Comparison of ENCODE assay signal across 8 cellular contexts in the genomic region with DNA sequence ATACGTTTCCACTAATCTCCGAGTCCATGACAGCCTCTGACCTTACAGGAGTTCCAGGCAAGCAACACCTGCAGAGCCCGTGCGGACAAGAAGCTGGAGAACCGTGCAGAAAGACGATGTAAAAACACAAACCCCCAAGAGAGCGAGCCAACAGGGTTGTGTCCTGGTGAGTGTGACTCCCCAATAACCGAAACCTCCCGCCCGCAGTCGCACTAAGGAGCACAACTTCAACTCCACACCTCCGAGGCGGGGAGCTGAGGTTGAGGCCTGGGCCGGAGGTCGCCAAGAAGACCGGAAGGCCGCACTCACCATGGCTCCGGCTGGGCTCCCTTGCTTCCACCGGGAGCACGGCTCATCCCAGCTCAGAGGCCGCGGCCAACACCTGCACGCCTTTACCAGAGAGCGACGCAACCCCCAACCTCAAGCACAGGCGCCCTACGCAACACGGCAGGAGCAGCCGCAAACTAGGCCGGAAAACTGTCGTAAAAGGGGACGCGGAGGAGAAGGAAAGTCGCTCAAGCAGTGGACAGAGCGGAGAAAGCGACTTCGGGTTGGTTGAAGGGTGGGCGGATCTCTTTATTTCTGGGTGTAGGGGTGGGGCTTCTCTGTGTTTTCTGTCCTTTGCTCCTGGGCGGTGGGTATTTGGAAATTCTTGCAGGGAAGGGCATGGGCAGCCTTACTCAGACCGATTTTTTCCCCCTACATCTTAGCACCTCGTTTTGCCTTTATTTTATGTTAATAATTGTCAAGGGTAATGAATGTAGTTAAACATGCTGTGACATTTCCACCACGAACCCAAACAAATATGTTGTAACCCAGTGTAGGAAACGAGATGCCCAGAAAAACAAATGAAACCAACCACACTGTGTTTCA. TPM values are rescaled to one million over a fixed set of nuclear protein-coding genes. Genes with fewer than 3 reads are reported as not detected.
DNase-seq lines count a peak whose midpoint lies in the region; ATAC-seq and TF ChIP-seq lines count a peak whose summit lies in the region.

TSS of gene DNAJC19 (minus strand) at position 446 of the 873 bp plus-strand sequence. CDS start at position 312, 134 bp downstream.

- H3K9me3 ChIP-seq in heart right ventricle (no peaks in the 10 kb centered on the region), upper lobe of left lung (no peaks in the 10 kb centered on the region)

- intact Hi-C loops in T-helper 1 cell treated with Interleukin-12 subunit alpha and Interleukin-12 subunit beta and Interleukin-4 antibody, amounts not matched to agents 30 ng/mL and 1 ng/mL, for 36 hours (cut with micrococcal nuclease): loop anchor here (1.0 to 10.0 kb wide), 14 partner anchors 17 to 1842 kb away; partner anchors contain the start of genes ACTL6A, FXR1, GNB4 and MFN1
- intact Hi-C loops in heart right ventricle (cut with DNase I): loop anchor here in 3 of 10 donors (2.0 to 10.0 kb wide), 4 partner anchors 77 to 385 kb away; partner anchors contain the start of genes FXR1 (in 2 of the 3) and TTC14 (in 2 of the 3)
- intact Hi-C loops in posterior cingulate gyrus (cut with DNase I): loop anchor here (2.0 kb wide), 1 partner anchor 77 kb away; the partner anchor contains the start of gene FXR1

- in situ Hi-C loops in GM13976 (cut with MboI; ENCODE audit: low sequenced_read_pairs, unreplicated experiment): no loop called here

- TF ChIP-seq CTCF in GM13976 (IDR thresholded peaks at IDR 0.05; ENCODE audit: borderline replicate concordance, control extremely low read depth, extremely low read depth, insufficient read depth, missing control alignments) (no peak), heart right ventricle (IDR thresholded peaks at IDR 0.05) (no peak), upper lobe of left lung (IDR thresholded peaks at IDR 0.05) (no peak)

- peak; percentile 96 for ATAC-seq in HG02870 (IDR thresholded peaks at IDR 0.05; ENCODE audit: unreplicated experiment)
- peak; percentile 98 to 100 (median 99) for ATAC-seq in heart right ventricle
- ATAC-seq in upper lobe of left lung (ENCODE audit: low FRiP score in 2 of 2): peak; percentile 99

- H3K27ac ChIP-seq in heart right ventricle (peak within 1 kb of the TSS; percentile 79 to 91 (median 86)), upper lobe of left lung (peak within 1 kb of the TSS; percentile 80 to 92 (median 89))

- H3K4me3 ChIP-seq in heart right ventricle (peak within 1 kb of the TSS; percentile 59 to 88 (median 79)), upper lobe of left lung (peak within 1 kb of the TSS; percentile 60 to 83 (median 74))

- peaks cover 0 to 33% (median 18%) of the 10 kb centered on the region in 9 donors for H3K4me1 ChIP-seq in heart right ventricle
- peaks cover 0 to 24% (median 7%) of the 10 kb centered on the region in 4 donors for H3K4me1 ChIP-seq in upper lobe of left lung

- H3K36me3 ChIP-seq in heart right ventricle (peaks cover 0 to 35% (median 11%) of the 10 kb centered on the region in 9 donors), upper lobe of left lung (peaks cover 0 to 29% (median 4%) of the 10 kb centered on the region in 4 donors)

- H3K27me3 ChIP-seq in heart right ventricle (no peaks in the 10 kb centered on the region), upper lobe of left lung (no peaks in the 10 kb centered on the region)

- 0% methylated on average over 43 of the region's 43 CpGs for WGBS in heart right ventricle, 2 donors
- WGBS in upper lobe of left lung, 2 donors: 0% methylated on average over 18 to 34 of the region's 43 CpGs

- peak in 3 of 4 donors; percentile 62 to 91 (median 74) for TF ChIP-seq POLR2A in upper lobe of left lung (IDR thresholded peaks at IDR 0.05)

- no peak for TF ChIP-seq EP300 in upper lobe of left lung (IDR thresholded peaks at IDR 0.05)

- DNase-seq in GM13976 (ENCODE audit: low spot score) (peak; percentile 88), NCI-H146 treated with DMSO at 0.1 percent for 48 hours (lab: John Stamatoyannopoulos, UW; ENCODE audit: unreplicated experiment) (peak; percentile 100), amniotic epithelial cell (ENCODE audit: low read depth) (peak; percentile 98), heart right ventricle (peak; percentile 85 to 94), posterior cingulate gyrus (peak; percentile 88 to 98 (median 92)), upper lobe of left lung (peak; percentile 89 to 94)

RNA-seq across cellular contexts. Expression of gene DNAJC19, which starts in this region (rescaled TPM):
- total RNA-seq in T-helper 1 cell treated with Interleukin-12 subunit alpha and Interleukin-12 subunit beta and Interleukin-4 antibody, amounts not matched to agents 30 ng/mL and 1 ng/mL, for 36 hours: 37.7 and 40.0 TPM in 2 replicates
- total RNA-seq in heart right ventricle: 100 to 1,000 TPM in 4 of 10 donors, 10 to 100 TPM in 6; 64.9 to 132 (median 97.6) TPM
- polyA plus RNA-seq in heart right ventricle: 10 to 100 TPM; 57.6 to 92.3 TPM
- 10 to 100 TPM in 5 of 6 donors, 1 to 10 TPM in 1; 8.0 to 43.5 (median 36.0) TPM for total RNA-seq in upper lobe of left lung

Comparison
In these comparisons a context has a peak if more than half of its experiments do, and no peak if none do; other contexts are left out.
1. Peak in every context shown above with its lines: DNase-seq, ATAC-seq, H3K4me3 ChIP-seq and H3K27ac ChIP-seq.